ENCODE assay signal across 8 cellular contexts in genomic region chr3:114383875-114384557, GRCh38.
DNase-seq lines count a peak whose midpoint lies in the region; ATAC-seq and TF ChIP-seq lines count a peak whose summit lies in the region.

No MANE protein-coding gene starts in this region.

- DNase-seq in GM13976 (ENCODE audit: low spot score) (peak; percentile 55), NCI-H2171 (lab: John Stamatoyannopoulos, UW) (peak; percentile 64), choroid plexus epithelial cell (ENCODE audit: low read depth) (peak; percentile 95), left kidney (ENCODE audit: low read depth, low spot score) (peak; percentile 89)
- peak; percentile 55 to 58 for DNase-seq in activated CD4-positive, alpha-beta T cell treated with anti-CD3 and anti-CD28 coated beads for 24 hours (ENCODE audit: low read depth in 2 of 2)
- peak; percentile 73 for DNase-seq in stimulated activated CD4-positive, alpha-beta T cell treated with anti-CD3 and anti-CD28 coated beads, Interleukin-1b, Interleukin-23, amount 100 ng/mL, for 48 hours

- ATAC-seq in HG02938 (IDR thresholded peaks at IDR 0.05; ENCODE audit: unreplicated experiment), result peak; percentile 82

- in situ Hi-C loops in GM13976 (cut with MboI; ENCODE audit: low sequenced_read_pairs, unreplicated experiment), result no loop called here

- TF ChIP-seq CTCF in 22Rv1 (IDR thresholded peaks at IDR 0.05), result peak; percentile 96
- peak; percentile 92 for TF ChIP-seq CTCF in GM13976 (IDR thresholded peaks at IDR 0.05; ENCODE audit: borderline replicate concordance, control extremely low read depth, extremely low read depth, insufficient read depth, missing control alignments)
- TF ChIP-seq CTCF in choroid plexus epithelial cell (conservative IDR thresholded peaks at IDR 0.05; ENCODE audit: low read depth, low read length), result peak; percentile 97

- peak overlapping the region; percentile 50 for H3K4me3 ChIP-seq in choroid plexus epithelial cell (ENCODE audit: low read depth, low read length)

- H3K27ac ChIP-seq in 22Rv1, result no peak overlapping the region
